In the genomic region with DNA sequence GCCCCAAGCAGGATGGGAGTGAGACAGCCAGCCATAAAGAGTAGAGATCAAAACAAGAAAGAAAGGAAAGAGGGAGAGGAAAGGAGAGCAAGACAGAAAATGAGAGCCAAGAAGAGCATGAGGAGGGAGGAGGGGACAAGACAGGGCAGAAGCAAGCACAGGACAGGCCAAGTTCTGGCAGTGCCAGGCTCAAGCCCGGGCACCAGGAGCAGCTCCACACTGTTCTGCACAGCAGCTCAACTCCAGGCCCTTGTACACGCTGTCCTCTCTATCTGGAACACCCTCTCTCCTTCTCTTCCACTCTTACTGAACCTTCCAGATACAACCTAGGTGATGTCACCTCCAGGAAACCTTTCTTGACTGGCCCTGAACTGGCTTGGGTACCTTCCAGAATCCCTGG, we compare ENCODE assay signal across 13 cellular contexts. TPM values are rescaled to one million over a fixed set of nuclear protein-coding genes. Genes with fewer than 3 reads are reported as not detected.
DNase-seq lines count a peak whose midpoint lies in the region; ATAC-seq and TF ChIP-seq lines count a peak whose summit lies in the region.
"Had no signal": no experiment of that assay in that cellular context is flagged by ENCODE, and none has a peak within 500 bp of the region (broad histone marks: within the 10 kb centered on the region; RNA-seq: fewer than 3 reads in every experiment).

No MANE protein-coding gene starts in this region.

- no peak overlapping the region for H3K4me3 ChIP-seq in adrenal gland
- H3K4me3 ChIP-seq: thoracic aorta had no signal

- H3K4me1 Mint-ChIP-seq in activated T-cell treated with anti-CD3 and anti-CD28 coated beads, Interleukin-2, amount 50 U/mL, for 24 hours (ENCODE audit: low read depth): peaks cover 87% of the 10 kb centered on the region
- peaks cover 69% of the 10 kb centered on the region for H3K4me1 Mint-ChIP-seq in stimulated activated memory B cell treated with anti-CD40 and anti-IgM and Interleukin-4, amounts not matched to agents 10 μg/mL and 1 μg/mL and 100 μg/mL, for 72 hours
- H3K4me1 Mint-ChIP-seq in CD14-positive monocyte: peaks cover 64% of the 10 kb centered on the region

- no peaks in the 10 kb centered on the region for H3K9me3 Mint-ChIP-seq in activated T-cell treated with anti-CD3 and anti-CD28 coated beads, Interleukin-2, amount 50 U/mL, for 24 hours
- no peaks in the 10 kb centered on the region for H3K9me3 Mint-ChIP-seq in stimulated activated memory B cell treated with anti-CD40 and anti-IgM and Interleukin-4, amounts not matched to agents 10 μg/mL and 1 μg/mL and 100 μg/mL, for 72 hours
- no peaks in the 10 kb centered on the region for H3K9me3 Mint-ChIP-seq in CD14-positive monocyte

- H3K27ac ChIP-seq in adrenal gland: peak overlapping the region in 4 of 5 donors; percentile 14 to 56 (median 38)
- H3K27ac ChIP-seq in layer of hippocampus (ENCODE audit: low read depth, low read length): peak overlapping the region; percentile 76

- no peaks in the 10 kb centered on the region for H3K36me3 ChIP-seq in adrenal gland (replicated peaks in 1 of 2)
- H3K36me3 ChIP-seq: thoracic aorta had no signal

- no peaks in the 10 kb centered on the region for H3K27me3 Mint-ChIP-seq in activated T-cell treated with anti-CD3 and anti-CD28 coated beads, Interleukin-2, amount 50 U/mL, for 24 hours
- no peaks in the 10 kb centered on the region for H3K27me3 Mint-ChIP-seq in stimulated activated memory B cell treated with anti-CD40 and anti-IgM and Interleukin-4, amounts not matched to agents 10 μg/mL and 1 μg/mL and 100 μg/mL, for 72 hours
- peaks cover 2 to 7% (median 4%) of the 10 kb centered on the region in 3 donors for H3K27me3 Mint-ChIP-seq in CD14-positive monocyte (ENCODE audit: low read depth in 3 of 3)

- H3K27me3 ChIP-seq in adrenal gland (no peaks in the 10 kb centered on the region), layer of hippocampus (ENCODE audit: control insufficient read depth, insufficient read depth, low read length) (no peaks in the 10 kb centered on the region)

- 60 to 71% (median 68%) methylated on average over 2 of the region's 2 CpGs for WGBS in adrenal gland, 4 donors

- H3K27ac Mint-ChIP-seq in activated T-cell treated with anti-CD3 and anti-CD28 coated beads, Interleukin-2, amount 50 U/mL, for 24 hours: peak overlapping the region; percentile 60
- H3K27ac Mint-ChIP-seq in stimulated activated memory B cell treated with anti-CD40 and anti-IgM and Interleukin-4, amounts not matched to agents 10 μg/mL and 1 μg/mL and 100 μg/mL, for 72 hours: peak overlapping the region; percentile 38
- H3K27ac Mint-ChIP-seq in CD14-positive monocyte: peak overlapping the region in 2 of 7 donors; percentile 26 to 65

- intact Hi-C loops in adrenal gland (cut with DNase I) (no loop called here), CD14-positive monocyte (cut with micrococcal nuclease) (no loop called here)

- no peak for DNase-seq in activated T-cell treated with anti-CD3 and anti-CD28 coated beads, Interleukin-2, amount 50 U/mL, for 24 hours
- DNase-seq in activated T-cell treated with anti-CD3 and anti-CD28 coated beads, Interleukin-2, amount 50 U/mL, for 48 hours: no peak
- DNase-seq in adrenal gland (no peak), NCI-H510A treated with DMSO at 0.1 percent for 48 hours (lab: John Stamatoyannopoulos, UW) (no peak), CD14-positive monocyte (ENCODE audit: low spot score) (no peak), NCI-H2029 treated with DMSO at 0.1 percent for 48 hours (lab: John Stamatoyannopoulos, UW) (no peak)
- DNase-seq: effector CD8-positive, alpha-beta T cell; GF-D8; HCEC 1CT; occipital lobe had no signal

- no peaks in the 10 kb centered on the region for H3K9me3 ChIP-seq in adrenal gland (replicated peaks in 1 of 3)
- H3K9me3 ChIP-seq: thoracic aorta had no signal

- H3K4me3 Mint-ChIP-seq in activated T-cell treated with anti-CD3 and anti-CD28 coated beads, Interleukin-2, amount 50 U/mL, for 24 hours: no peak overlapping the region
- H3K4me3 Mint-ChIP-seq in stimulated activated memory B cell treated with anti-CD40 and anti-IgM and Interleukin-4, amounts not matched to agents 10 μg/mL and 1 μg/mL and 100 μg/mL, for 72 hours: no peak overlapping the region
- no peak overlapping the region for H3K4me3 Mint-ChIP-seq in CD14-positive monocyte

- H3K36me3 Mint-ChIP-seq in activated T-cell treated with anti-CD3 and anti-CD28 coated beads, Interleukin-2, amount 50 U/mL, for 24 hours (ENCODE audit: low read depth): peaks cover 19% of the 10 kb centered on the region
- peaks cover 8% of the 10 kb centered on the region for H3K36me3 Mint-ChIP-seq in stimulated activated memory B cell treated with anti-CD40 and anti-IgM and Interleukin-4, amounts not matched to agents 10 μg/mL and 1 μg/mL and 100 μg/mL, for 72 hours
- peaks cover 8 to 10% of the 10 kb centered on the region in 2 donors for H3K36me3 Mint-ChIP-seq in CD14-positive monocyte

- no peak for TF ChIP-seq CTCF in adrenal gland (IDR thresholded peaks at IDR 0.05)
- TF ChIP-seq CTCF in CD14-positive monocyte (IDR thresholded peaks at IDR 0.05): no peak

- H3K4me1 ChIP-seq in adrenal gland (replicated peaks in 1 of 2): peaks cover 64 to 83% of the 10 kb centered on the region in 2 donors

- TF ChIP-seq POLR2A in adrenal gland (IDR thresholded peaks at IDR 0.05): no peak

- ATAC-seq in stimulated activated memory B cell treated with anti-CD40 and anti-IgM and Interleukin-4, amounts not matched to agents 10 μg/mL and 1 μg/mL and 100 μg/mL, for 72 hours: no peak

RNA-seq across cellular contexts. Expression of gene IFFO2, which starts 11.7 kb away (rescaled TPM):
- total RNA-seq in adrenal gland: 10 to 100 TPM; 13.5 to 23.4 (median 17.9) TPM
- polyA plus RNA-seq in adrenal gland: 10 to 100 TPM in 1 of 3 donors, 1 to 10 TPM in 2; 5.9 to 10.8 (median 9.7) TPM
- under 1 TPM; 0.78 to 0.94 TPM for polyA plus RNA-seq in CD14-positive monocyte

RNA-seq across cellular contexts. Expression of gene ALDH4A1, which starts 42.5 kb away (rescaled TPM):
- 10 to 100 TPM; 18.1 to 46.9 (median 26.5) TPM for total RNA-seq in adrenal gland
- polyA plus RNA-seq in adrenal gland: 10 to 100 TPM; 11.3 to 15.1 (median 12.5) TPM
- polyA plus RNA-seq in CD14-positive monocyte: 1 to 10 TPM; 4.8 to 7.8 TPM
